Comparison of ENCODE assay signal across 1 cellular context in the genomic region with DNA sequence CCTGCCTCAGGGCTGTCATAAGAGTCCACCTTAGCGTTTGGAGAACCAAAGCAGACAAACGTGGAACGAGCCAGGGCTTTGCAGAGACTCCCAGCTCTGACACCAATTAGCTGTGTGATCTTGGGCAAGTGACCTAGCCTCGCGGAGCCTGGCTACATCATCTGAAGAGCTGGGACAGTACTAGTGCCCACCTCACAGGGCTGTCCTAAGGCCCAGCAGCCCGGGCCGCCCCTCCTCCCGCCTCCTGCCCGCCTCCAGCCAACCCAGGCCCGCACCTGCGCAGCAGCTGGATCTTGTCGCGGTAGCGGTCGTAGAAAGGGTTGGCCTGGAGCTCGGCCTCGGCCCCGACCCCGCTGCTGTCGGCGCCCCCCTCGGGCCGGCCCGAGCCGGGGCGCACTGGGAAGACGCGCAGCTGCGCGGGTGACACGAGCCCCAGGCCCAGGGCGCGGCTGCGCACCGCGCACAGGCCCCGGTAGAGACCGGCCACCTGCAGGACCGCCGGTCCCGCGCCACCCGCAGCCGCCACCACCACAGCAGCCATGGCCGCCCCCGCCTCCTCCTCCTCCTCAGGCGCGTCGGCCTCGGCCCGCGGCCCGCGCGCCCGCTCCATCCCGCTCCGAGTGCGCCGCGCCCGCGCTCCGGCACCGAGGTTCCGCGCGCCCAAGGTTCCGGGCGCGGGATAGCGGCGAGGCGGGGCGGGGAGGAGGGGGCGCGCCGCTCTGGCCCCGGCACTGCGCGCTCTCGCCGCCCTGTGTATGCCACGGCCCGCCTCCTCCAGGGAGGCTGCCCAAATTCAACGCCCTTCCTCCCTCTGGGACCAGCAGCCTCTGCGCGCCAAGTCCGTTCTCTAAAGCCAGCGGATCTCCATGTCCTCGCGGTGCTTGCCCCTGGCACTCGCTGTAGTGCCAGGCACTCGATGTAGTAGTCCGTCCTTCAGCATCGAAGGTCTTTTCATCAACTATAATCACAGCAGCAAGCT.
TF ChIP-seq lines count a peak whose summit lies in the region.

A gene with protein sequence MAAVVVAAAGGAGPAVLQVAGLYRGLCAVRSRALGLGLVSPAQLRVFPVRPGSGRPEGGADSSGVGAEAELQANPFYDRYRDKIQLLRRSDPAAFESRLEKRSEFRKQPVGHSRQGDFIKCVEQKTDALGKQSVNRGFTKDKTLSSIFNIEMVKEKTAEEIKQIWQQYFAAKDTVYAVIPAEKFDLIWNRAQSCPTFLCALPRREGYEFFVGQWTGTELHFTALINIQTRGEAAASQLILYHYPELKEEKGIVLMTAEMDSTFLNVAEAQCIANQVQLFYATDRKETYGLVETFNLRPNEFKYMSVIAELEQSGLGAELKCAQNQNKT (minus strand): TSS at position 583 of the 979 bp plus-strand sequence. CDS start 42 bp downstream, at position 541.

TF ChIP-seq in HepG2, 621 proteins besides CTCF, POLR2A, EP300 and RAD21 (continued from another document and continues in another):
- TF ChIP-seq ZBTB33 (CRISPR knock-in tag; IDR thresholded peaks at IDR 0.05) (peak; percentile 78; the same call in 1 of the 2 replicates), ZNF232 (CRISPR knock-in tag; IDR thresholded peaks at IDR 0.05; ENCODE audit: borderline replicate concordance) (no peak; the same call in 1 of the 2 replicates), RELA (CRISPR knock-in tag; IDR thresholded peaks at IDR 0.05) (no peak), PHF5A (CRISPR knock-in tag; IDR thresholded peaks at IDR 0.05; ENCODE audit: low read depth, unreplicated experiment) (peak; percentile 86), MATR3 (CRISPR knock-in tag; IDR thresholded peaks at IDR 0.05) (no peak), PCBP2 (optimal IDR thresholded peaks at IDR 0.05; ENCODE audit: low read depth, low read length, poor library complexity, severe bottlenecking) (no peak), ZNF850 (CRISPR knock-in tag; conservative IDR thresholded peaks at IDR 0.05) (no peak), ZHX1 (CRISPR knock-in tag; IDR thresholded peaks at IDR 0.05; ENCODE audit: low read depth) (no peak), CBX5 (CRISPR knock-in tag; IDR thresholded peaks at IDR 0.05; ENCODE audit: borderline replicate concordance) (no peak), FOXM1 (CRISPR knock-in tag; IDR thresholded peaks at IDR 0.05) (no peak), NONO (IDR thresholded peaks at IDR 0.05) (no peak), NONO (CRISPR knock-in tag; conservative IDR thresholded peaks at IDR 0.05) (no peak), ZNF335 (CRISPR knock-in tag; IDR thresholded peaks at IDR 0.05) (no peak), ZNF691 (CRISPR knock-in tag; IDR thresholded peaks at IDR 0.05; ENCODE audit: borderline replicate concordance, low read depth) (peak; percentile 63; the same call in 1 of the 2 replicates), ZNF441 (CRISPR knock-in tag; IDR thresholded peaks at IDR 0.05; ENCODE audit: borderline replicate concordance) (no peak), ZNF3 (CRISPR knock-in tag; IDR thresholded peaks at IDR 0.05) (no peak), SOX6 (IDR thresholded peaks at IDR 0.05) (no peak), SOX6 (CRISPR knock-in tag; IDR thresholded peaks at IDR 0.05) (no peak), KLF13 (CRISPR knock-in tag; IDR thresholded peaks at IDR 0.05) (no peak), SMYD3 (CRISPR knock-in tag; IDR thresholded peaks at IDR 0.05) (no peak), SOX5 (CRISPR knock-in tag; IDR thresholded peaks at IDR 0.05; ENCODE audit: borderline replicate concordance) (no peak), SRSF4 (IDR thresholded peaks at IDR 0.05; ENCODE audit: low read depth, low read length, poor library complexity, severe bottlenecking) (no peak), HDAC6 (IDR thresholded peaks at IDR 0.05; ENCODE audit: low read depth, low read length) (no peak), TBX2 (CRISPR knock-in tag; IDR thresholded peaks at IDR 0.05; ENCODE audit: borderline replicate concordance) (no peak; the same call in 1 of the 2 replicates), PAF1 (CRISPR knock-in tag; IDR thresholded peaks at IDR 0.05) (no peak), ZNF331 (CRISPR knock-in tag; IDR thresholded peaks at IDR 0.05) (peak; percentile 49; the same call in 1 of the 2 replicates), BRCA1 (CRISPR knock-in tag; IDR thresholded peaks at IDR 0.05) (no peak), ZNF282 (IDR thresholded peaks at IDR 0.05; ENCODE audit: partially characterized antibody) (no peak), PLSCR1 (CRISPR knock-in tag; IDR thresholded peaks at IDR 0.05; ENCODE audit: borderline replicate concordance) (no peak), ZSCAN31 (CRISPR knock-in tag; IDR thresholded peaks at IDR 0.05; ENCODE audit: low read depth) (no peak), JUN (CRISPR knock-in tag; IDR thresholded peaks at IDR 0.05) (no peak), HIC2 (CRISPR knock-in tag; IDR thresholded peaks at IDR 0.05; ENCODE audit: low read depth) (no peak), GABPB1 (CRISPR knock-in tag; IDR thresholded peaks at IDR 0.05) (peak; percentile 81), SMARCC2 (IDR thresholded peaks at IDR 0.05) (no peak), MAFK (conservative IDR thresholded peaks at IDR 0.05 in 1 of 2, IDR thresholded peaks at IDR 0.05 in 1 of 2; ENCODE audit: low read length in 2 of 2) (no peak), ZNF747 (CRISPR knock-in tag; IDR thresholded peaks at IDR 0.05; ENCODE audit: borderline replicate concordance) (no peak), FOSL2 (CRISPR knock-in tag; IDR thresholded peaks at IDR 0.05) (no peak), CREM (IDR thresholded peaks at IDR 0.05) (no peak), CREM (CRISPR knock-in tag; IDR thresholded peaks at IDR 0.05) (no peak), POLR2G (IDR thresholded peaks at IDR 0.05; ENCODE audit: low read depth, low read length) (peak; percentile 72; the same call in 1 of the 2 replicates), PITX1 (CRISPR knock-in tag; IDR thresholded peaks at IDR 0.05) (no peak), SNAPC2 (CRISPR knock-in tag; IDR thresholded peaks at IDR 0.05) (no peak), DPF2 (CRISPR knock-in tag; IDR thresholded peaks at IDR 0.05; ENCODE audit: borderline replicate concordance, low read depth) (no peak), CENPX (CRISPR knock-in tag; IDR thresholded peaks at IDR 0.05) (no peak)
- TF ChIP-seq, protein P1, sequence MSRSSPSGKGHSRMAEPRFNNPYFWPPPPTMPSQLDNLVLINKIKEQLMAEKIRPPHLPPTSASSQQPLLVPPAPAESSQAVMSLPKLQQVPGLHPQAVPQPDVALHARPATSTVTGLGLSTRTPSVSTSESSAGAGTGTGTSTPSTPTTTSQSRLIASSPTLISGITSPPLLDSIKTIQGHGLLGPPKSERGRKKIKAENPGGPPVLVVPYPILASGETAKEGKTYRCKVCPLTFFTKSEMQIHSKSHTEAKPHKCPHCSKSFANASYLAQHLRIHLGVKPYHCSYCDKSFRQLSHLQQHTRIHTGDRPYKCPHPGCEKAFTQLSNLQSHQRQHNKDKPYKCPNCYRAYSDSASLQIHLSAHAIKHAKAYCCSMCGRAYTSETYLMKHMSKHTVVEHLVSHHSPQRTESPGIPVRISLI (CRISPR knock-in tag; IDR thresholded peaks at IDR 0.05; ENCODE audit: borderline replicate concordance): no peak
- TF ChIP-seq, protein P2, sequence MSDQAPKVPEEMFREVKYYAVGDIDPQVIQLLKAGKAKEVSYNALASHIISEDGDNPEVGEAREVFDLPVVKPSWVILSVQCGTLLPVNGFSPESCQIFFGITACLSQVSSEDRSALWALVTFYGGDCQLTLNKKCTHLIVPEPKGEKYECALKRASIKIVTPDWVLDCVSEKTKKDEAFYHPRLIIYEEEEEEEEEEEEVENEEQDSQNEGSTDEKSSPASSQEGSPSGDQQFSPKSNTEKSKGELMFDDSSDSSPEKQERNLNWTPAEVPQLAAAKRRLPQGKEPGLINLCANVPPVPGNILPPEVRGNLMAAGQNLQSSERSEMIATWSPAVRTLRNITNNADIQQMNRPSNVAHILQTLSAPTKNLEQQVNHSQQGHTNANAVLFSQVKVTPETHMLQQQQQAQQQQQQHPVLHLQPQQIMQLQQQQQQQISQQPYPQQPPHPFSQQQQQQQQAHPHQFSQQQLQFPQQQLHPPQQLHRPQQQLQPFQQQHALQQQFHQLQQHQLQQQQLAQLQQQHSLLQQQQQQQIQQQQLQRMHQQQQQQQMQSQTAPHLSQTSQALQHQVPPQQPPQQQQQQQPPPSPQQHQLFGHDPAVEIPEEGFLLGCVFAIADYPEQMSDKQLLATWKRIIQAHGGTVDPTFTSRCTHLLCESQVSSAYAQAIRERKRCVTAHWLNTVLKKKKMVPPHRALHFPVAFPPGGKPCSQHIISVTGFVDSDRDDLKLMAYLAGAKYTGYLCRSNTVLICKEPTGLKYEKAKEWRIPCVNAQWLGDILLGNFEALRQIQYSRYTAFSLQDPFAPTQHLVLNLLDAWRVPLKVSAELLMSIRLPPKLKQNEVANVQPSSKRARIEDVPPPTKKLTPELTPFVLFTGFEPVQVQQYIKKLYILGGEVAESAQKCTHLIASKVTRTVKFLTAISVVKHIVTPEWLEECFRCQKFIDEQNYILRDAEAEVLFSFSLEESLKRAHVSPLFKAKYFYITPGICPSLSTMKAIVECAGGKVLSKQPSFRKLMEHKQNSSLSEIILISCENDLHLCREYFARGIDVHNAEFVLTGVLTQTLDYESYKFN (CRISPR knock-in tag; conservative IDR thresholded peaks at IDR 0.05): no peak
- TF ChIP-seq, protein P3, sequence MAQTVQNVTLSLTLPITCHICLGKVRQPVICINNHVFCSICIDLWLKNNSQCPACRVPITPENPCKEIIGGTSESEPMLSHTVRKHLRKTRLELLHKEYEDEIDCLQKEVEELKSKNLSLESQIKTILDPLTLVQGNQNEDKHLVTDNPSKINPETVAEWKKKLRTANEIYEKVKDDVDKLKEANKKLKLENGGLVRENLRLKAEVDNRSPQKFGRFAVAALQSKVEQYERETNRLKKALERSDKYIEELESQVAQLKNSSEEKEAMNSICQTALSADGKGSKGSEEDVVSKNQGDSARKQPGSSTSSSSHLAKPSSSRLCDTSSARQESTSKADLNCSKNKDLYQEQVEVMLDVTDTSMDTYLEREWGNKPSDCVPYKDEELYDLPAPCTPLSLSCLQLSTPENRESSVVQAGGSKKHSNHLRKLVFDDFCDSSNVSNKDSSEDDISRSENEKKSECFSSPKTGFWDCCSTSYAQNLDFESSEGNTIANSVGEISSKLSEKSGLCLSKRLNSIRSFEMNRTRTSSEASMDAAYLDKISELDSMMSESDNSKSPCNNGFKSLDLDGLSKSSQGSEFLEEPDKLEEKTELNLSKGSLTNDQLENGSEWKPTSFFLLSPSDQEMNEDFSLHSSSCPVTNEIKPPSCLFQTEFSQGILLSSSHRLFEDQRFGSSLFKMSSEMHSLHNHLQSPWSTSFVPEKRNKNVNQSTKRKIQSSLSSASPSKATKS (CRISPR knock-in tag; IDR thresholded peaks at IDR 0.05): no peak
- TF ChIP-seq, protein P4, sequence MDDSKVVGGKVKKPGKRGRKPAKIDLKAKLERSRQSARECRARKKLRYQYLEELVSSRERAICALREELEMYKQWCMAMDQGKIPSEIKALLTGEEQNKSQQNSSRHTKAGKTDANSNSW (CRISPR knock-in tag; IDR thresholded peaks at IDR 0.05; ENCODE audit: borderline replicate concordance): no peak
